In the genomic region with DNA sequence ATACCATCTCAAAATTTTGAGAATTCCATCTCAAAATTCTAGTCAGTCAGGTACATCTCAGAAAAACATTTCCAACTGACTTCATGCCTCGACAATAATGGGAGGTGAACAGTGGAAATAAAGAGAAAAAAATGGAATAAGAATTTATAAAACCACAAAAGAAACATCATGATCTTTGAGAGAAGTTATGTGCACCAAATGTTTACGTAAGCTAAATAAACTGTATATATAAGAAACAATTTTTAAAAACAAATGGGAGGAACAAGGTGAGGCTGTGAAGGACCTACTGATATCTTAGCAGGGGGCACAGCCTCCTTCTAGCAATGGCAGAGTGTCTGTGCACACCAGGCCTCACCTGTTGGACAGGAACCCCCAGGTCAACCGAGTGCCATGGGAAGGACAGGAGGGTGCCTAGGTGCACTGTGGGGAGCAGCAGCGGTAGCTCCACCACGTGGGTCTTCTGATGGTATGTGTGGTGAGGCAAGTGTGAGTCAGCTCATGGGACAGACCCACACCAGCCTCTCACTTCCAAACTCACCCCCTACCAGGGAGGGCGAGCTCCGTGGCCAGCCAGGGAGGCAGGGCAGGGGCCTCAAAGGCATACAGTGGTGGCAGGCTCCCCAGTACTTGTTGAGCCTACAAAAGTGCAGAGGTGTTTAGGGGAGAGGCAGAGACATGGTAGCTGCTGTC, we compare ENCODE assay signal across 16 cellular contexts. TPM values are rescaled to one million over a fixed set of nuclear protein-coding genes. Genes with fewer than 3 reads are reported as not detected.
DNase-seq lines count a peak whose midpoint lies in the region; ATAC-seq, FAIRE-seq and TF ChIP-seq lines count a peak whose summit lies in the region.
"Had no signal": no experiment of that assay in that cellular context is flagged by ENCODE, and none has a peak within 500 bp of the region (broad histone marks: within the 10 kb centered on the region; RNA-seq: fewer than 3 reads in every experiment).

No MANE protein-coding gene starts in this region.

- H2AFZ ChIP-seq in GM23338: no peak overlapping the region
- no peak overlapping the region for H2AFZ ChIP-seq in HepG2 (ENCODE audit: low read length)

- TF ChIP-seq CTCF in GM23338 (conservative IDR thresholded peaks at IDR 0.05; ENCODE audit: low read depth in 2 of 2) (no peak), WTC11 (IDR thresholded peaks at IDR 0.05) (no peak), HepG2 (CRISPR knock-in tag; IDR thresholded peaks at IDR 0.05) (0 out of 2 replicates have a peak, but pooled peaks have one; percentile 3)

- POLR2A ChIA-PET in activated CD4-positive, alpha-beta T cell treated with anti-CD3 and anti-CD28 coated beads for 36 hours (lab: Charles Lee): interaction anchor here (0.8 to 0.9 kb wide), 2 partner anchors 15 to 17 kb away, joined by 3 to 6 read pairs; no protein-coding TSS in a partner anchor
- POLR2A ChIA-PET in WTC11 (lab: Charles Lee) (no interaction called here), HepG2 (lab: Yijun Ruan, JAX) (interaction anchor here (1.1 to 1.4 kb wide), 4 partner anchors 14 to 68 kb away, joined by 4 to 9 read pairs (median 5); a partner anchor contains a TSS)

- no peak overlapping the region for H3K4me2 ChIP-seq in GM23338
- H3K4me2 ChIP-seq in HepG2 (ENCODE audit: low read depth, low read length): no peak overlapping the region
- H3K4me2 ChIP-seq: KMS-11 had no signal

- H3K4me1 Mint-ChIP-seq in activated CD4-positive, alpha-beta T cell treated with anti-CD3 and anti-CD28 coated beads for 36 hours: peaks cover 41% of the 10 kb centered on the region
- H3K4me1 Mint-ChIP-seq in GM23338: peaks cover 37% of the 10 kb centered on the region
- peaks cover 44% of the 10 kb centered on the region for H3K4me1 Mint-ChIP-seq in WTC11

- ATAC-seq in activated CD4-positive, alpha-beta T cell treated with anti-CD3 and anti-CD28 coated beads for 36 hours: no peak
- ATAC-seq in GM23338: no peak
- ATAC-seq in WTC11: no peak
- no peak for ATAC-seq in HepG2
- ATAC-seq: sciatic nerve had no signal

- H3K4me3 Mint-ChIP-seq in activated CD4-positive, alpha-beta T cell treated with anti-CD3 and anti-CD28 coated beads for 36 hours: no peak overlapping the region
- H3K4me3 Mint-ChIP-seq in GM23338 (no peak overlapping the region), WTC11 (no peak overlapping the region)
- H3K4me3 Mint-ChIP-seq: CD4-positive, alpha-beta T cell; dendritic cell treated with granulocyte-macrophage colony-stimulating factor and Interleukin-4, amounts not matched to agents 40 ng/mL and 50 ng/mL, for 4 days; T-helper 1 cell treated with Interleukin-12 subunit alpha and Interleukin-12 subunit beta and Interleukin-4 antibody, amounts not matched to agents 30 μg/mL and 1 μg/mL, for 36 hours; type B pancreatic cell had no signal

- TF ChIP-seq POLR2A in HepG2 (IDR thresholded peaks at IDR 0.05; ENCODE audit: insufficient read depth in 1 of 2, low read depth in 2 of 2, low read length in 2 of 2): peak; percentile 33 to 40; a peak in 1 of 4 replicates

- peak; percentile 30 for DNase-seq in activated CD4-positive, alpha-beta T cell treated with anti-CD3 and anti-CD28 coated beads for 36 hours
- DNase-seq in activated CD4-positive, alpha-beta T cell treated with anti-CD3 and anti-CD28 coated beads for 4 hours: no peak
- DNase-seq in GM23338 (ENCODE audit: low spot score) (no peak), WTC11 (ENCODE audit: low spot score) (no peak), HepG2 (ENCODE audit: low spot score) (no peak), NCI-H2196 (lab: John Stamatoyannopoulos, UW; ENCODE audit: unreplicated experiment) (no peak), urothelium cell line (ENCODE audit: low spot score) (no peak)
- DNase-seq in stimulated activated naive CD4-positive, alpha-beta T cell treated with Interleukin-2 at 50 U/mL for 16 hours (lab: John Stamatoyannopoulos, UW): no peak
- DNase-seq: CD4-positive, alpha-beta T cell; erythroblast; Right ventricle myocardium superior had no signal

- H3K4me1 ChIP-seq in GM23338 (ENCODE audit: insufficient read depth) (peaks cover 35% of the 10 kb centered on the region), HepG2 (ENCODE audit: insufficient read depth, low read length) (peaks cover 32% of the 10 kb centered on the region)

- peaks cover 61% of the 10 kb centered on the region for H3K36me3 ChIP-seq in GM23338 (ENCODE audit: insufficient read depth)
- peaks cover 35 to 69% of the 10 kb centered on the region in 2 experiments for H3K36me3 ChIP-seq in HepG2 (replicated peaks in 1 of 2; ENCODE audit: control insufficient read depth in 1 of 2, insufficient read depth in 2 of 2, low read length in 2 of 2)

- WGBS in HepG2 (ENCODE audit: low lambda C conversion rate): 88% methylated on average over 7 of the region's 7 CpGs

- no peak for TF ChIP-seq EP300 in HepG2 (IDR thresholded peaks at IDR 0.05; ENCODE audit: low read depth in 2 of 2, low read length in 2 of 2)
- no peak for TF ChIP-seq EP300 in HepG2 (CRISPR knock-in tag; IDR thresholded peaks at IDR 0.05; ENCODE audit: borderline replicate concordance)

- H4K20me1 ChIP-seq in GM23338 (replicated peaks; ENCODE audit: insufficient read depth): peaks cover 66% of the 10 kb centered on the region
- peaks cover 26% of the 10 kb centered on the region for H4K20me1 ChIP-seq in HepG2 (ENCODE audit: insufficient read depth, low read length)

- no peaks in the 10 kb centered on the region for H3K9me3 Mint-ChIP-seq in activated CD4-positive, alpha-beta T cell treated with anti-CD3 and anti-CD28 coated beads for 36 hours (ENCODE audit: low read depth)
- H3K9me3 Mint-ChIP-seq in GM23338: no peaks in the 10 kb centered on the region
- H3K9me3 Mint-ChIP-seq in WTC11: no peaks in the 10 kb centered on the region
- H3K9me3 Mint-ChIP-seq: CD4-positive, alpha-beta T cell; dendritic cell treated with granulocyte-macrophage colony-stimulating factor and Interleukin-4, amounts not matched to agents 40 ng/mL and 50 ng/mL, for 4 days; T-helper 1 cell treated with Interleukin-12 subunit alpha and Interleukin-12 subunit beta and Interleukin-4 antibody, amounts not matched to agents 30 μg/mL and 1 μg/mL, for 36 hours; type B pancreatic cell had no signal

- no peak for FAIRE-seq in HepG2 (lab: Jason Lieb, UNC)
- FAIRE-seq in urothelium cell line (lab: Jason Lieb, UNC): no peak

- peaks cover 54% of the 10 kb centered on the region for H3K36me3 Mint-ChIP-seq in activated CD4-positive, alpha-beta T cell treated with anti-CD3 and anti-CD28 coated beads for 36 hours (ENCODE audit: low read depth)
- H3K36me3 Mint-ChIP-seq in GM23338 (ENCODE audit: low read depth): peaks cover 71% of the 10 kb centered on the region
- peaks cover 66% of the 10 kb centered on the region for H3K36me3 Mint-ChIP-seq in WTC11

- no peaks in the 10 kb centered on the region for H3K9me2 ChIP-seq in GM23338 (ENCODE audit: insufficient read depth)

- H3K79me2 ChIP-seq in GM23338 (replicated peaks; ENCODE audit: insufficient read depth) (peaks cover 37% of the 10 kb centered on the region), HepG2 (ENCODE audit: insufficient read depth, low read length) (peaks cover 11% of the 10 kb centered on the region)

- CTCF ChIA-PET in activated CD4-positive, alpha-beta T cell treated with anti-CD3 and anti-CD28 coated beads for 36 hours (lab: Charles Lee): interaction anchor here (0.6 to 8.3 kb wide), 12 partner anchors 9 to 106 kb away, joined by 3 to 140 read pairs (median 5); no protein-coding TSS in a partner anchor
- CTCF ChIA-PET in WTC11 (lab: Charles Lee): interaction anchor here (0.9 to 1.3 kb wide), 4 partner anchors 10 to 81 kb away, joined by 3 to 4 read pairs (median 4); no protein-coding TSS in a partner anchor
- CTCF ChIA-PET in HepG2 (lab: Yijun Ruan, JAX; ENCODE audit: low intra/inter-chr PET ratio, low total read pairs): no interaction called here

- no peaks in the 10 kb centered on the region for H3K9me3 ChIP-seq in HepG2 (ENCODE audit: low read length)

- H3K27me3 Mint-ChIP-seq in activated CD4-positive, alpha-beta T cell treated with anti-CD3 and anti-CD28 coated beads for 36 hours: no peaks in the 10 kb centered on the region
- H3K27me3 Mint-ChIP-seq in GM23338 (ENCODE audit: insufficient read depth, low read depth, poor library complexity) (peaks cover 23% of the 10 kb centered on the region), WTC11 (ENCODE audit: low read depth) (no peaks in the 10 kb centered on the region)
- H3K27me3 Mint-ChIP-seq: CD4-positive, alpha-beta T cell; dendritic cell treated with granulocyte-macrophage colony-stimulating factor and Interleukin-4, amounts not matched to agents 40 ng/mL and 50 ng/mL, for 4 days; type B pancreatic cell had no signal

- intact Hi-C loops in activated CD4-positive, alpha-beta T cell treated with anti-CD3 and anti-CD28 coated beads for 36 hours (cut with DNase I, micrococcal nuclease): loop anchor here in 1 of 2 experiments (5.0 kb wide), 1 partner anchor 104 kb away; a partner anchor contains a TSS
- intact Hi-C loops in HepG2 (cut with micrococcal nuclease; ENCODE audit: unreplicated experiment): loop anchor here (5.0 kb wide), 2 partner anchors 34 to 49 kb away; a partner anchor contains a TSS

- H3F3A ChIP-seq in GM23338 (replicated peaks; ENCODE audit: low read depth): peaks cover 78% of the 10 kb centered on the region

- TF ChIP-seq RAD21 in HepG2 (CRISPR knock-in tag; IDR thresholded peaks at IDR 0.05): no peak

- peak overlapping the region; percentile 39 for H3K27ac Mint-ChIP-seq in activated CD4-positive, alpha-beta T cell treated with anti-CD3 and anti-CD28 coated beads for 36 hours
- H3K27ac Mint-ChIP-seq in GM23338 (no peak overlapping the region), WTC11 (peak overlapping the region; percentile 96)
- H3K27ac Mint-ChIP-seq: dendritic cell treated with granulocyte-macrophage colony-stimulating factor and Interleukin-4, amounts not matched to agents 40 ng/mL and 50 ng/mL, for 4 days; T-helper 1 cell treated with Interleukin-12 subunit alpha and Interleukin-12 subunit beta and Interleukin-4 antibody, amounts not matched to agents 30 μg/mL and 1 μg/mL, for 36 hours had no signal

- BruUV-seq in HepG2 (replicated peaks; lab: Mats Ljungman, UMichigan): no TSS peak

- no peaks in the 10 kb centered on the region for H3K27me3 ChIP-seq in GM23338 (ENCODE audit: insufficient read depth)
- H3K27me3 ChIP-seq in HepG2 (ENCODE audit: control insufficient read depth in 1 of 2, insufficient read depth in 2 of 2, low read length in 2 of 2): no peaks in the 10 kb centered on the region

- in situ Hi-C loops in HepG2 (cut with HindIII; ENCODE audit: extremely low pct_ligation_motif_present, low pct_unique_long_range_greater_than_20kb): no loop called here

- no peak overlapping the region for H3K4me3 ChIP-seq in GM23338
- H3K4me3 ChIP-seq in HepG2 (replicated peaks in 1 of 3; ENCODE audit: insufficient read depth in 1 of 3, low read depth in 2 of 3, low read length in 3 of 3): no peak overlapping the region

- H3K9ac ChIP-seq in HepG2 (ENCODE audit: insufficient read depth, low read depth, low read length): no peak overlapping the region
- H3K9ac ChIP-seq: KMS-11 had no signal

- H3K27ac ChIP-seq in GM23338 (ENCODE audit: low read depth): peak overlapping the region; percentile 93
- H3K27ac ChIP-seq in HepG2 (ENCODE audit: extremely low read length, insufficient read depth, low read length): no peak overlapping the region
- H3K27ac ChIP-seq: KMS-11 had no signal

RNA-seq across cellular contexts. Expression of a gene that starts 23.2 kb away (rescaled TPM):
- total RNA-seq in activated CD4-positive, alpha-beta T cell treated with anti-CD3 and anti-CD28 coated beads for 36 hours: 10 to 100 TPM; 43.7 to 49.7 TPM
- 147 and 162 TPM in 2 replicates for total RNA-seq in GM23338 (2014; rRNA removed; shearing (Covaris generic))
- polyA plus RNA-seq in GM23338 (2016; fragmentation: Nextera tagmentation; extraction: Ambion mirVana) (61.5 and 72.4 TPM in 2 replicates), HepG2 (2011; rRNA removed) (72.6 and 75.0 TPM in 2 replicates)
- total RNA-seq in WTC11 (2021) (69.3 to 87.3 TPM (median 71.6 TPM) in 3 replicates), HepG2 (2016; rRNA removed; fragmentation: Illumina TruSeq; extraction: Trizol) (75.1 and 77.0 TPM in 2 replicates)
- 14.5 and 17.3 TPM in 2 replicates for total RNA-seq in HepG2 (2016; cell fraction: cytosol; rRNA removed; fragmentation: Illumina TruSeq; extraction: Trizol; ENCODE audit: low read depth)
- 71.7 and 75.6 TPM in 2 replicates for total RNA-seq in HepG2 (2016; cell fraction: insoluble cytoplasmic fraction; rRNA removed; fragmentation: Illumina TruSeq; extraction: Trizol)
- total RNA-seq in HepG2 (2016; cell fraction: membrane; rRNA removed; fragmentation: Illumina TruSeq; extraction: Trizol): 32.1 and 34.1 TPM in 2 replicates
- total RNA-seq in HepG2 (2016; cell fraction: nucleus; rRNA removed; fragmentation: Illumina TruSeq; extraction: Trizol): 86.6 and 98.5 TPM in 2 replicates
- 53.2 and 57.1 TPM in 2 replicates for polyA plus RNA-seq in HepG2 (2011; cell fraction: cytosol; rRNA removed)
- 292 and 297 TPM in 2 replicates for polyA plus RNA-seq in HepG2 (2011; cell fraction: nucleus; rRNA removed)
- 67.9 and 74.0 TPM in 2 replicates for polyA plus RNA-seq in HepG2 (2012)
- 3.0 TPM in 2 replicates for polyA plus RNA-seq in HepG2 (2016; cell fraction: cytosol; fragmentation: Illumina TruSeq; extraction: Trizol; ENCODE audit: low read depth)
- 61.5 and 65.9 TPM in 2 replicates for polyA plus RNA-seq in HepG2 (2016; cell fraction: insoluble cytoplasmic fraction; fragmentation: Illumina TruSeq; extraction: Trizol; ENCODE audit: low read depth)
- polyA plus RNA-seq in HepG2 (2016; cell fraction: membrane; fragmentation: Illumina TruSeq; extraction: Trizol; ENCODE audit: low read depth): 10.9 and 11.6 TPM in 2 replicates
- 130 and 135 TPM in 2 replicates for polyA plus RNA-seq in HepG2 (2016; cell fraction: nucleus; fragmentation: Illumina TruSeq; extraction: Trizol; ENCODE audit: insufficient read depth, low read depth)
- 33.0 and 89.8 TPM in 2 replicates for polyA minus RNA-seq in HepG2 (2011; rRNA and poly(A)+ RNA removed; ENCODE audit: low replicate concordance)
- 30.7 and 35.0 TPM in 2 replicates for polyA minus RNA-seq in HepG2 (2011; cell fraction: cytosol; rRNA and poly(A)+ RNA removed)
- polyA minus RNA-seq in HepG2 (2011; cell fraction: nucleus; rRNA and poly(A)+ RNA removed): 139 and 144 TPM in 2 replicates

RNA-seq across cellular contexts. Expression of a gene that starts 34.9 kb away (rescaled TPM):
- total RNA-seq in activated CD4-positive, alpha-beta T cell treated with anti-CD3 and anti-CD28 coated beads for 36 hours: 10 to 100 TPM; 30.7 to 39.9 TPM
- 102 and 106 TPM in 2 replicates for total RNA-seq in GM23338 (2014; rRNA removed; shearing (Covaris generic))
- polyA plus RNA-seq in GM23338 (2016; fragmentation: Nextera tagmentation; extraction: Ambion mirVana) (41.7 and 41.8 TPM in 2 replicates), HepG2 (2011; rRNA removed) (39.0 and 39.6 TPM in 2 replicates)
- total RNA-seq in WTC11 (2021) (56.2 to 70.2 TPM (median 56.6 TPM) in 3 replicates), HepG2 (2016; rRNA removed; fragmentation: Illumina TruSeq; extraction: Trizol) (59.8 and 74.4 TPM in 2 replicates)
- 17.8 and 18.7 TPM in 2 replicates for total RNA-seq in HepG2 (2016; cell fraction: cytosol; rRNA removed; fragmentation: Illumina TruSeq; extraction: Trizol; ENCODE audit: low read depth)
- total RNA-seq in HepG2 (2016; cell fraction: insoluble cytoplasmic fraction; rRNA removed; fragmentation: Illumina TruSeq; extraction: Trizol): 60.3 and 68.0 TPM in 2 replicates
- 45.9 and 46.6 TPM in 2 replicates for total RNA-seq in HepG2 (2016; cell fraction: membrane; rRNA removed; fragmentation: Illumina TruSeq; extraction: Trizol)
- 35.6 and 42.8 TPM in 2 replicates for total RNA-seq in HepG2 (2016; cell fraction: nucleus; rRNA removed; fragmentation: Illumina TruSeq; extraction: Trizol)
- 39.6 and 40.7 TPM in 2 replicates for polyA plus RNA-seq in HepG2 (2011; cell fraction: cytosol; rRNA removed)
- 23.9 and 26.9 TPM in 2 replicates for polyA plus RNA-seq in HepG2 (2011; cell fraction: nucleus; rRNA removed)
- 36.8 and 46.0 TPM in 2 replicates for polyA plus RNA-seq in HepG2 (2012)
- polyA plus RNA-seq in HepG2 (2016; cell fraction: cytosol; fragmentation: Illumina TruSeq; extraction: Trizol; ENCODE audit: low read depth): 14.5 and 16.6 TPM in 2 replicates
- 66.0 and 70.4 TPM in 2 replicates for polyA plus RNA-seq in HepG2 (2016; cell fraction: insoluble cytoplasmic fraction; fragmentation: Illumina TruSeq; extraction: Trizol; ENCODE audit: low read depth)
- polyA plus RNA-seq in HepG2 (2016; cell fraction: membrane; fragmentation: Illumina TruSeq; extraction: Trizol; ENCODE audit: low read depth): 31.6 and 32.0 TPM in 2 replicates
- 58.8 and 62.9 TPM in 2 replicates for polyA plus RNA-seq in HepG2 (2016; cell fraction: nucleus; fragmentation: Illumina TruSeq; extraction: Trizol; ENCODE audit: insufficient read depth, low read depth)
- 30.6 and 61.9 TPM in 2 replicates for polyA minus RNA-seq in HepG2 (2011; rRNA and poly(A)+ RNA removed; ENCODE audit: low replicate concordance)
- polyA minus RNA-seq in HepG2 (2011; cell fraction: cytosol; rRNA and poly(A)+ RNA removed): 28.5 and 31.3 TPM in 2 replicates
- polyA minus RNA-seq in HepG2 (2011; cell fraction: nucleus; rRNA and poly(A)+ RNA removed): 27.2 and 34.4 TPM in 2 replicates

RNA-seq across cellular contexts. Expression of a gene that starts 41.4 kb away (rescaled TPM):
- 1 to 10 TPM; 5.2 to 6.6 TPM for total RNA-seq in activated CD4-positive, alpha-beta T cell treated with anti-CD3 and anti-CD28 coated beads for 36 hours
- total RNA-seq in GM23338 (2014; rRNA removed; shearing (Covaris generic)): 18.8 and 19.3 TPM in 2 replicates
- polyA plus RNA-seq in GM23338 (2016; fragmentation: Nextera tagmentation; extraction: Ambion mirVana) (5.4 and 5.8 TPM in 2 replicates), HepG2 (2011; rRNA removed) (14.2 and 14.8 TPM in 2 replicates)
- total RNA-seq in WTC11 (2021) (19.7 to 20.4 TPM (median 20.3 TPM) in 3 replicates), HepG2 (2016; rRNA removed; fragmentation: Illumina TruSeq; extraction: Trizol) (20.0 and 21.1 TPM in 2 replicates)
- 13.3 and 17.7 TPM in 2 replicates for total RNA-seq in HepG2 (2016; cell fraction: cytosol; rRNA removed; fragmentation: Illumina TruSeq; extraction: Trizol; ENCODE audit: low read depth)
- 20.4 and 21.0 TPM in 2 replicates for total RNA-seq in HepG2 (2016; cell fraction: insoluble cytoplasmic fraction; rRNA removed; fragmentation: Illumina TruSeq; extraction: Trizol)
- 28.7 and 36.7 TPM in 2 replicates for total RNA-seq in HepG2 (2016; cell fraction: membrane; rRNA removed; fragmentation: Illumina TruSeq; extraction: Trizol)
- 11.4 and 12.6 TPM in 2 replicates for total RNA-seq in HepG2 (2016; cell fraction: nucleus; rRNA removed; fragmentation: Illumina TruSeq; extraction: Trizol)
- polyA plus RNA-seq in HepG2 (2011; cell fraction: cytosol; rRNA removed): 9.0 and 11.8 TPM in 2 replicates
- 6.4 and 8.0 TPM in 2 replicates for polyA plus RNA-seq in HepG2 (2011; cell fraction: nucleus; rRNA removed)
- 12.4 and 13.3 TPM in 2 replicates for polyA plus RNA-seq in HepG2 (2012)
- 13.1 and 14.7 TPM in 2 replicates for polyA plus RNA-seq in HepG2 (2016; cell fraction: cytosol; fragmentation: Illumina TruSeq; extraction: Trizol; ENCODE audit: low read depth)
- 19.5 and 20.9 TPM in 2 replicates for polyA plus RNA-seq in HepG2 (2016; cell fraction: insoluble cytoplasmic fraction; fragmentation: Illumina TruSeq; extraction: Trizol; ENCODE audit: low read depth)
- 25.6 and 29.7 TPM in 2 replicates for polyA plus RNA-seq in HepG2 (2016; cell fraction: membrane; fragmentation: Illumina TruSeq; extraction: Trizol; ENCODE audit: low read depth)
- polyA plus RNA-seq in HepG2 (2016; cell fraction: nucleus; fragmentation: Illumina TruSeq; extraction: Trizol; ENCODE audit: insufficient read depth, low read depth): 21.4 and 23.1 TPM in 2 replicates
- 4.7 and 6.4 TPM in 2 replicates for polyA minus RNA-seq in HepG2 (2011; rRNA and poly(A)+ RNA removed; ENCODE audit: low replicate concordance)
- polyA minus RNA-seq in HepG2 (2011; cell fraction: cytosol; rRNA and poly(A)+ RNA removed): 9.9 and 10.2 TPM in 2 replicates
- 5.2 and 6.1 TPM in 2 replicates for polyA minus RNA-seq in HepG2 (2011; cell fraction: nucleus; rRNA and poly(A)+ RNA removed)

RNA-seq across cellular contexts. Expression of a gene that starts 49.4 kb away (rescaled TPM):
- total RNA-seq in activated CD4-positive, alpha-beta T cell treated with anti-CD3 and anti-CD28 coated beads for 36 hours: 10 to 100 TPM; 16.2 to 16.5 TPM
- 24.2 and 32.0 TPM in 2 replicates for total RNA-seq in GM23338 (2014; rRNA removed; shearing (Covaris generic))
- polyA plus RNA-seq in GM23338 (2016; fragmentation: Nextera tagmentation; extraction: Ambion mirVana): 36.1 and 39.3 TPM in 2 replicates
- total RNA-seq in WTC11 (2021): 26.2 to 41.7 TPM (median 30.8 TPM) in 3 replicates
- total RNA-seq in HepG2 (2016; rRNA removed; fragmentation: Illumina TruSeq; extraction: Trizol): 33.6 and 110 TPM in 2 replicates
- 27.1 and 27.6 TPM in 2 replicates for total RNA-seq in HepG2 (2016; cell fraction: cytosol; rRNA removed; fragmentation: Illumina TruSeq; extraction: Trizol; ENCODE audit: low read depth)
- total RNA-seq in HepG2 (2016; cell fraction: insoluble cytoplasmic fraction; rRNA removed; fragmentation: Illumina TruSeq; extraction: Trizol): 25.3 and 116 TPM in 2 replicates
- total RNA-seq in HepG2 (2016; cell fraction: membrane; rRNA removed; fragmentation: Illumina TruSeq; extraction: Trizol): 36.6 and 38.0 TPM in 2 replicates
- total RNA-seq in HepG2 (2016; cell fraction: nucleus; rRNA removed; fragmentation: Illumina TruSeq; extraction: Trizol): 145 and 168 TPM in 2 replicates
- 191 and 280 TPM in 2 replicates for polyA plus RNA-seq in HepG2 (2011; rRNA removed)
- polyA plus RNA-seq in HepG2 (2011; cell fraction: cytosol; rRNA removed): 57.2 and 94.5 TPM in 2 replicates
- 3,698 and 4,960 TPM in 2 replicates for polyA plus RNA-seq in HepG2 (2011; cell fraction: nucleus; rRNA removed)
- 173 and 220 TPM in 2 replicates for polyA plus RNA-seq in HepG2 (2012)
- 16.5 and 18.1 TPM in 2 replicates for polyA plus RNA-seq in HepG2 (2016; cell fraction: cytosol; fragmentation: Illumina TruSeq; extraction: Trizol; ENCODE audit: low read depth)
- 36.5 and 42.6 TPM in 2 replicates for polyA plus RNA-seq in HepG2 (2016; cell fraction: insoluble cytoplasmic fraction; fragmentation: Illumina TruSeq; extraction: Trizol; ENCODE audit: low read depth)
- 30.7 and 32.6 TPM in 2 replicates for polyA plus RNA-seq in HepG2 (2016; cell fraction: membrane; fragmentation: Illumina TruSeq; extraction: Trizol; ENCODE audit: low read depth)
- 553 and 603 TPM in 2 replicates for polyA plus RNA-seq in HepG2 (2016; cell fraction: nucleus; fragmentation: Illumina TruSeq; extraction: Trizol; ENCODE audit: insufficient read depth, low read depth)
- polyA minus RNA-seq in HepG2 (2011; rRNA and poly(A)+ RNA removed; ENCODE audit: low replicate concordance): 0.07 and 195 TPM in 2 replicates
- 33.4 and 43.3 TPM in 2 replicates for polyA minus RNA-seq in HepG2 (2011; cell fraction: cytosol; rRNA and poly(A)+ RNA removed)
- polyA minus RNA-seq in HepG2 (2011; cell fraction: nucleus; rRNA and poly(A)+ RNA removed): 176 and 196 TPM in 2 replicates
